17 cellular contexts compared by ENCODE assay signal in genomic region chr1:229631148-229631547, GRCh38. TPM values are rescaled to one million over a fixed set of nuclear protein-coding genes. Genes with fewer than 3 reads are reported as not detected.
A peak's percentile ranks its signal among the peaks of the same experiment; 100 is the strongest.
DNase-seq lines count a peak whose midpoint lies in the region; ATAC-seq and TF ChIP-seq lines count a peak whose summit lies in the region.
"Had no signal": no experiment of that assay in that cellular context is flagged by ENCODE, and none has a peak within 500 bp of the region (broad histone marks: within the 10 kb centered on the region; RNA-seq: fewer than 3 reads in every experiment).

No MANE protein-coding gene starts in this region.

- no peak for TF ChIP-seq CTCF in WTC11 (IDR thresholded peaks at IDR 0.05)
- no peak for TF ChIP-seq CTCF in BE2C (IDR thresholded peaks at IDR 0.05; ENCODE audit: low read depth, low read length)

- no peak overlapping the region for H3K4me3 Mint-ChIP-seq in activated naive CD8-positive, alpha-beta T cell
- no peak overlapping the region for H3K4me3 Mint-ChIP-seq in activated naive CD8-positive, alpha-beta T cell treated with anti-CD3 and anti-CD28 coated beads, Interleukin-2, amount 50 U/mL, for 24 hours
- H3K4me3 Mint-ChIP-seq in WTC11: no peak overlapping the region
- H3K4me3 Mint-ChIP-seq: B cell; CD4-positive, CD25-positive, alpha-beta regulatory T cell; CD8-positive, alpha-beta memory T cell; HFFc6 had no signal

- H3K27ac Mint-ChIP-seq in activated naive CD8-positive, alpha-beta T cell: peak overlapping the region; percentile 18
- no peak overlapping the region for H3K27ac Mint-ChIP-seq in activated naive CD8-positive, alpha-beta T cell treated with anti-CD3 and anti-CD28 coated beads, Interleukin-2, amount 50 U/mL, for 24 hours
- H3K27ac Mint-ChIP-seq in WTC11: peak overlapping the region; percentile 57; the same call in 1 of the 2 replicates
- H3K27ac Mint-ChIP-seq: B cell, HFFc6, IgD-negative memory B cell had no signal

- ATAC-seq in activated naive CD8-positive, alpha-beta T cell treated with anti-CD3 and anti-CD28 coated beads, Interleukin-2, amount 50 U/mL, for 24 hours: no peak
- no peak for ATAC-seq in WTC11
- ATAC-seq: HepG2 had no signal

- H3K9me3 ChIP-seq in skeletal muscle tissue (ENCODE audit: control insufficient read depth in 3 of 3, low read length in 3 of 3) (no peaks in the 10 kb centered on the region), BE2C (no peaks in the 10 kb centered on the region)

- DNase-seq in activated naive CD8-positive, alpha-beta T cell treated with anti-CD3 and anti-CD28 coated beads, Interleukin-2, amount 50 U/mL, for 24 hours: no peak
- no peak for DNase-seq in WTC11 (ENCODE audit: low spot score)
- DNase-seq in BE2C: no peak
- DNase-seq in erythroblast (lab: John Stamatoyannopoulos, UW): no peak
- DNase-seq: C1 segment of cervical spinal cord; CD4-positive, CD25-positive, alpha-beta regulatory T cell; CD8-positive, alpha-beta memory T cell; COR-L47; GM23248; HCEC 1CT; HFFc6; KBM-7 had no signal

- no peaks in the 10 kb centered on the region for H3K9me3 Mint-ChIP-seq in activated naive CD8-positive, alpha-beta T cell (ENCODE audit: low read depth)
- H3K9me3 Mint-ChIP-seq in activated naive CD8-positive, alpha-beta T cell treated with anti-CD3 and anti-CD28 coated beads, Interleukin-2, amount 50 U/mL, for 24 hours: no peaks in the 10 kb centered on the region
- no peaks in the 10 kb centered on the region for H3K9me3 Mint-ChIP-seq in WTC11
- H3K9me3 Mint-ChIP-seq: CD8-positive, alpha-beta memory T cell; HFFc6; IgD-negative memory B cell had no signal

- CTCF ChIA-PET in WTC11 (lab: Charles Lee): interaction anchor here (1.0 to 1.1 kb wide), 2 partner anchors 72 to 101 kb away, joined by 3 read pairs; partner anchors contain the start of gene ABCB10

- peaks cover 41% of the 10 kb centered on the region for H3K4me1 Mint-ChIP-seq in activated naive CD8-positive, alpha-beta T cell (ENCODE audit: low read depth)
- H3K4me1 Mint-ChIP-seq in activated naive CD8-positive, alpha-beta T cell treated with anti-CD3 and anti-CD28 coated beads, Interleukin-2, amount 50 U/mL, for 24 hours: peaks cover 41% of the 10 kb centered on the region
- peaks cover 11% of the 10 kb centered on the region for H3K4me1 Mint-ChIP-seq in WTC11

- no peaks in the 10 kb centered on the region for H3K27me3 Mint-ChIP-seq in activated naive CD8-positive, alpha-beta T cell
- no peaks in the 10 kb centered on the region for H3K27me3 Mint-ChIP-seq in activated naive CD8-positive, alpha-beta T cell treated with anti-CD3 and anti-CD28 coated beads, Interleukin-2, amount 50 U/mL, for 24 hours
- H3K27me3 Mint-ChIP-seq in WTC11 (ENCODE audit: low read depth): no peaks in the 10 kb centered on the region
- H3K27me3 Mint-ChIP-seq: B cell; CD4-positive, CD25-positive, alpha-beta regulatory T cell; CD8-positive, alpha-beta memory T cell; IgD-negative memory B cell had no signal

- no peak for TF ChIP-seq POLR2A in erythroblast (IDR thresholded peaks at IDR 0.05; ENCODE audit: low read length)

- peaks cover 18 to 42% (median 27%) of the 10 kb centered on the region in 3 donors for H3K4me1 ChIP-seq in skeletal muscle tissue (ENCODE audit: control insufficient read depth in 3 of 3, insufficient read depth in 3 of 3, low read length in 3 of 3)
- no peaks in the 10 kb centered on the region; the same call in 1 of the 2 replicates for H3K4me1 ChIP-seq in BE2C

- H3K9ac ChIP-seq in skeletal muscle tissue (ENCODE audit: low read depth in 1 of 3, low read length in 3 of 3): peak overlapping the region in 1 of 3 donors; percentile 25
- H3K9ac ChIP-seq: GM23248 had no signal

- peaks cover 16% of the 10 kb centered on the region for H3K36me3 Mint-ChIP-seq in activated naive CD8-positive, alpha-beta T cell
- H3K36me3 Mint-ChIP-seq in activated naive CD8-positive, alpha-beta T cell treated with anti-CD3 and anti-CD28 coated beads, Interleukin-2, amount 50 U/mL, for 24 hours (ENCODE audit: low read depth): peaks cover 52% of the 10 kb centered on the region
- peaks cover 38% of the 10 kb centered on the region for H3K36me3 Mint-ChIP-seq in WTC11

- H3K27ac ChIP-seq in skeletal muscle tissue (ENCODE audit: low read depth, low read length): peak overlapping the region; percentile 26
- H3K27ac ChIP-seq: GM23248 had no signal

- H3K36me3 ChIP-seq in skeletal muscle tissue (ENCODE audit: control insufficient read depth in 3 of 3, insufficient read depth in 3 of 3, low read length in 3 of 3) (peaks cover 17% of the 10 kb centered on the region in 3 donors), BE2C (peaks cover 58% of the 10 kb centered on the region)

- POLR2A ChIA-PET in WTC11 (lab: Charles Lee): interaction anchor here (0.7 kb wide), 1 partner anchor 21 kb away, joined by 4 read pairs; no protein-coding TSS in a partner anchor

- H3K27me3 ChIP-seq in skeletal muscle tissue (ENCODE audit: control insufficient read depth in 3 of 3, insufficient read depth in 3 of 3, low read length in 3 of 3) (no peaks in the 10 kb centered on the region), BE2C (no peaks in the 10 kb centered on the region)

- H3K4me3 ChIP-seq in skeletal muscle tissue (ENCODE audit: low read length in 3 of 3): peak overlapping the region in 1 of 3 donors; percentile 45
- H3K4me3 ChIP-seq in BE2C (ENCODE audit: low read depth, low read length): no peak overlapping the region
- H3K4me3 ChIP-seq: GM23248 had no signal

TF ChIP-seq in WTC11, 78 proteins besides CTCF, POLR2A, EP300 and RAD21:
- TF ChIP-seq, protein P1, sequence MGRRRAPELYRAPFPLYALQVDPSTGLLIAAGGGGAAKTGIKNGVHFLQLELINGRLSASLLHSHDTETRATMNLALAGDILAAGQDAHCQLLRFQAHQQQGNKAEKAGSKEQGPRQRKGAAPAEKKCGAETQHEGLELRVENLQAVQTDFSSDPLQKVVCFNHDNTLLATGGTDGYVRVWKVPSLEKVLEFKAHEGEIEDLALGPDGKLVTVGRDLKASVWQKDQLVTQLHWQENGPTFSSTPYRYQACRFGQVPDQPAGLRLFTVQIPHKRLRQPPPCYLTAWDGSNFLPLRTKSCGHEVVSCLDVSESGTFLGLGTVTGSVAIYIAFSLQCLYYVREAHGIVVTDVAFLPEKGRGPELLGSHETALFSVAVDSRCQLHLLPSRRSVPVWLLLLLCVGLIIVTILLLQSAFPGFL (CRISPR knock-in tag; IDR thresholded peaks at IDR 0.05; ENCODE audit: borderline replicate concordance): no peak
- TF ChIP-seq FOXP1 (CRISPR knock-in tag; IDR thresholded peaks at IDR 0.05; ENCODE audit: borderline replicate concordance): no peak
- TF ChIP-seq CREB1 (CRISPR knock-in tag; IDR thresholded peaks at IDR 0.05): no peak
- TF ChIP-seq CBFB (CRISPR knock-in tag; IDR thresholded peaks at IDR 0.05; ENCODE audit: low read depth): no peak
- TF ChIP-seq RELA (CRISPR knock-in tag; IDR thresholded peaks at IDR 0.05; ENCODE audit: borderline replicate concordance): no peak
- TF ChIP-seq MXD4 (CRISPR knock-in tag; IDR thresholded peaks at IDR 0.05; ENCODE audit: borderline replicate concordance): no peak
- TF ChIP-seq NFE2L1 (CRISPR knock-in tag; IDR thresholded peaks at IDR 0.05): no peak
- TF ChIP-seq MYBL2 (CRISPR knock-in tag; IDR thresholded peaks at IDR 0.05): no peak
- TF ChIP-seq, protein P2, sequence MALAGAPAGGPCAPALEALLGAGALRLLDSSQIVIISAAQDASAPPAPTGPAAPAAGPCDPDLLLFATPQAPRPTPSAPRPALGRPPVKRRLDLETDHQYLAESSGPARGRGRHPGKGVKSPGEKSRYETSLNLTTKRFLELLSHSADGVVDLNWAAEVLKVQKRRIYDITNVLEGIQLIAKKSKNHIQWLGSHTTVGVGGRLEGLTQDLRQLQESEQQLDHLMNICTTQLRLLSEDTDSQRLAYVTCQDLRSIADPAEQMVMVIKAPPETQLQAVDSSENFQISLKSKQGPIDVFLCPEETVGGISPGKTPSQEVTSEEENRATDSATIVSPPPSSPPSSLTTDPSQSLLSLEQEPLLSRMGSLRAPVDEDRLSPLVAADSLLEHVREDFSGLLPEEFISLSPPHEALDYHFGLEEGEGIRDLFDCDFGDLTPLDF (CRISPR knock-in tag; IDR thresholded peaks at IDR 0.05): no peak

RNA-seq across cellular contexts. Expression of gene URB2, which starts 5.1 kb away (rescaled TPM):
- 20.7 to 24.6 TPM (median 22.5 TPM) in 3 replicates for total RNA-seq in WTC11 (2021)
- 11.0 TPM for total RNA-seq in skeletal muscle tissue
- 25.3 TPM for polyA plus RNA-seq in BE2C (2012; ENCODE audit: insufficient read depth, insufficient read length, low read depth)

RNA-seq across cellular contexts. Expression of gene TAF5L, which starts 5.2 kb away (rescaled TPM):
- total RNA-seq in WTC11 (2021) (17.9 to 23.8 TPM (median 18.9 TPM) in 3 replicates), skeletal muscle tissue (9.9 TPM)
- 53.5 TPM for polyA plus RNA-seq in BE2C (2012; ENCODE audit: insufficient read depth, insufficient read length, low read depth)
